Comparison of ENCODE assay signal across 17 cellular contexts in the genomic region with DNA sequence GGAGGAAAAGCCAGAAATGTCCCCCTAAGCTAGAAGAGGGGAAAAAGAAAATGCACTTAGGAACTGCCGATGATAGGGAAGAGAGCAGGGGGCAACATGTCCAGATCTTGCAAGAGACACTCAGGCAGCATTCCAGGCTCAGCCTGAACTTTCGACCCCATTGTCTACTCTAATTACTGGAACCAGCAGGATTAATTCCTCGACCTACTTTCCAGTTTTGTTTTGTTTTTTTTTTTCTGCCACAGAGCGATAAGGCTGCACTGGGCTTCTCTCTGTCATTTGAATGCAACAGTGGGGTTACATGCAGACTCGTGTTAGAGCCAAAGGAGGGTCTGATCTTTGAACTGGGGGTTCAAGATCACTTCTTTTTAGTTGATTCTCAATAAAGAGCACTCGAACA.
A peak's percentile ranks its signal among the peaks of the same experiment; 100 is the strongest.
DNase-seq lines count a peak whose midpoint lies in the region; FAIRE-seq and TF ChIP-seq lines count a peak whose summit lies in the region.
"Had no signal": no experiment of that assay in that cellular context is flagged by ENCODE, and none has a peak within 500 bp of the region (broad histone marks: within the 10 kb centered on the region; RNA-seq: fewer than 3 reads in every experiment).

No MANE protein-coding gene starts in this region.

- H3K36me3 ChIP-seq in kidney (ENCODE audit: control insufficient read depth in 1 of 2, insufficient read depth in 2 of 2, low read length in 2 of 2) = no peaks in the 10 kb centered on the region
- H3K36me3 ChIP-seq: uterus had no signal

- FAIRE-seq in kidney (lab: Jason Lieb, UNC) = no peak
- FAIRE-seq: GM12878 had no signal

- no peak overlapping the region for H3K9ac ChIP-seq in kidney (ENCODE audit: low read length in 2 of 2)

- no peaks in the 10 kb centered on the region for H3K4me1 ChIP-seq in kidney (ENCODE audit: control insufficient read depth in 1 of 2, insufficient read depth in 1 of 2, low read depth in 1 of 2, low read length in 2 of 2)
- H3K4me1 ChIP-seq: uterus had no signal

- TF ChIP-seq CTCF in astrocyte of the cerebellum (IDR thresholded peaks at IDR 0.05; ENCODE audit: low read depth, low read length, missing control alignments) (no peak), kidney (IDR thresholded peaks at IDR 0.05; ENCODE audit: borderline replicate concordance, extremely low read depth, insufficient read depth) (no peak)

- intact Hi-C loops in kidney (cut with DNase I) = no loop called here

- no peak overlapping the region for H3K27ac ChIP-seq in kidney (ENCODE audit: low read depth in 2 of 2, low read length in 2 of 2)
- H3K27ac ChIP-seq: C4-2B, coronary artery had no signal

- H3K9me3 ChIP-seq in kidney (ENCODE audit: control insufficient read depth in 1 of 2, low read length in 2 of 2) = peaks cover 0 to 5% of the 10 kb centered on the region in 2 donors
- H3K9me3 ChIP-seq: uterus had no signal

- in situ Hi-C loops in astrocyte of the cerebellum (cut with HindIII; ENCODE audit: low sequenced_read_pairs) = no loop called here

- peak; percentile 15 for DNase-seq in OCI-M1 (lab: John Stamatoyannopoulos, UW)
- peak; percentile 5 for DNase-seq in astrocyte of the cerebellum (ENCODE audit: low read depth)
- DNase-seq in kidney = peak; percentile 72
- DNase-seq in retina = peak; percentile 87
- no peak for DNase-seq in AG08395 (ENCODE audit: low spot score)
- no peak for DNase-seq in NCI-H2081 (lab: John Stamatoyannopoulos, UW)
- DNase-seq in NCI-H446 treated with DMSO at 0.1 percent for 48 hours (lab: John Stamatoyannopoulos, UW) = no peak
- DNase-seq: activated CD8-positive, alpha-beta memory T cell treated with anti-CD3 and anti-CD28 coated beads, Interleukin-2, amount 10 ng/mL, durations not matched to agents 7 days and 5 days; activated naive CD4-positive, alpha-beta T cell treated with anti-CD3 and anti-CD28 coated beads, Interleukin-2, amount 50 U/mL, for 16 hours; DND-41; NCI-H2107; stimulated activated CD4-positive, alpha-beta T cell treated with anti-CD3 and anti-CD28 coated beads, Interleukin-4, amount 100 ng/mL, for 24 hours; stimulated activated naive B cell treated with anti-CD40 and anti-IgM and Interleukin-4, amounts not matched to agents 10 μg/mL and 1 μg/mL and 100 μg/mL, for 72 hours; uterus had no signal

- H3K4me3 ChIP-seq in astrocyte of the cerebellum (ENCODE audit: low read depth, low read length) = no peak overlapping the region
- H3K4me3 ChIP-seq in kidney (ENCODE audit: low read length in 2 of 2) = no peak overlapping the region
- H3K4me3 ChIP-seq: coronary artery, GM12878, uterus had no signal

Comparison
In these comparisons a context has a peak if more than half of its experiments do, and no peak if none do; other contexts are left out.
1. DNase-seq: peak in OCI-M1 (single experiment), astrocyte of the cerebellum (single experiment), kidney (single experiment) and retina (single experiment); none in AG08395 (single experiment), NCI-H2081 (0 of 2) and NCI-H446 treated with DMSO at 0.1 percent for 48 hours (single experiment).